In the genomic region with DNA sequence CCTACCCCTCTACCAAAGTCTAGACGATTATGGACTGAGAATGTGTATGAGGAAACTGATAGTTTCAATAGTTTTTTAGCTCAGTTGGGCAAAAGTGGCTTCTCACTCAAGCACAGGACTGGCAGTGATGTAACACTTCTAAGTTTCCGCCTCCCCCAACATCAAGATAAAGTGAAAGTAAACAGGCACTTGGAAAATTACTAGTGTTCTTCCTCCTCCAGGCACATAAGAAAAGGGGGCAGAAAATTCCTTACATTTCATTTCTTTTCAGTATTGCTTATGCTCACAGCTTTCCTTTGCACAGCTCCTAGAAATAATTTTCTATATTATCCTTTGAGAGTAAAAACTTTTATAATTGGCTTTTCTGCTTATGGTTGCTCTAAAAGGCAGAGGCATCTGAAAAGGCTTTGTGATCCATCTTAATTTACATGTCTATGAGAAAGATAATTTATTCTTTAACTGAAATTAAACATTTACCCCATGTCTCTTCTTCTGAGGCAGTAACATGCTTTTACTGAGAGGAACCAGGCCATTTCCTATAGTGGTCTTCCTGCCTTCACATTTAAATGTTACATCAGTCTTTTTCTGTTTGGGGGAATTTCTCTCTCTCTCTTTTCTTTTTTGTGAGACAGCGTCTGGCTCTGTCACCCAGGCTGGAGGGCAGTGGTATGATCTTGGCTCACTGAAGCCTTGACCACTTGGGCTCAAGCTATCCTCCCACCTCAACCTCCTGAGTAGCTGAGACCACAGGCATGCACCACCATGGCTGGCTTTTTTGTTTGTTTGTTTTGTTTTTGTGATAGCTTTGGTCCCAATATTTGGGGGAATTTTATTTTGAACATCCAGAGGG, we compare ENCODE assay signal across 7 cellular contexts.
DNase-seq lines count a peak whose midpoint lies in the region; ATAC-seq and TF ChIP-seq lines count a peak whose summit lies in the region.

No MANE protein-coding gene starts in this region.

- peak; percentile 39; the same call in 1 of the 2 replicates for TF ChIP-seq POLR2A in IMR-90 (IDR thresholded peaks at IDR 0.05; ENCODE audit: low read depth, low read length)
- TF ChIP-seq POLR2A in suprapubic skin (IDR thresholded peaks at IDR 0.05): no peak

- H4K91ac ChIP-seq in IMR-90 (ENCODE audit: insufficient read depth, low read depth, low read length): peak overlapping the region; percentile 80; the same call in 1 of the 2 replicates

- ATAC-seq in GM21723 (IDR thresholded peaks at IDR 0.05; ENCODE audit: unreplicated experiment) (peak; percentile 87), IMR-90 (ENCODE audit: low read depth) (peak; percentile 76), lower lobe of right lung (peak; percentile 84 to 92)

- no CpG with 5 or more reads among the region's 3 CpGs for WGBS in IMR-90 (ENCODE audit: extremely low coverage in 2 of 2, insufficient read length in 1 of 2), 2 experiments
- WGBS in suprapubic skin: 7% methylated on average over 3 of the region's 3 CpGs

- peaks cover 3 to 7% of the 10 kb centered on the region in 2 experiments; a peak in 1 of 4 replicates for H3K79me1 ChIP-seq in IMR-90 (ENCODE audit: low read depth in 1 of 2, low read length in 2 of 2)

- peaks cover 7% of the 10 kb centered on the region for H3K4me1 ChIP-seq in IMR-90 (ENCODE audit: control insufficient read depth, insufficient read depth, low read length)
- peaks cover 32% of the 10 kb centered on the region for H3K4me1 ChIP-seq in lower lobe of right lung
- peaks cover 28% of the 10 kb centered on the region for H3K4me1 ChIP-seq in suprapubic skin

- in situ Hi-C loops in IMR-90 (cut with MboI; ENCODE audit: low sequenced_read_pairs): no loop called here

- CTCF ChIA-PET in IMR-90 (lab: Yijun Ruan, JAX): interaction anchor here (1.2 kb wide), 1 partner anchor 66 kb away, joined by 3 read pairs; no protein-coding TSS in a partner anchor

- H3K27me3 Mint-ChIP-seq in T-helper 1 cell treated with Interleukin-12 subunit alpha and Interleukin-12 subunit beta and Interleukin-4 antibody, amounts not matched to agents 30 μg/mL and 1 μg/mL, for 36 hours (ENCODE audit: low read depth): no peaks in the 10 kb centered on the region

- peak overlapping the region; percentile 81; the same call in 1 of the 2 replicates for H3K23ac ChIP-seq in IMR-90 (ENCODE audit: low read depth, low read length)

- DNase-seq in IMR-90 (peak; percentile 85), coronary artery (ENCODE audit: low spot score) (no peak), lower lobe of right lung (no peak), suprapubic skin (ENCODE audit: low spot score in 2 of 2) (no peak)

- TF ChIP-seq CTCF in IMR-90 (conservative IDR thresholded peaks at IDR 0.05; ENCODE audit: low read depth, low read length) (no peak), coronary artery (IDR thresholded peaks at IDR 0.05) (no peak), lower lobe of right lung (IDR thresholded peaks at IDR 0.05) (no peak), suprapubic skin (IDR thresholded peaks at IDR 0.05) (no peak)

- BruUV-seq in IMR-90 (replicated peaks; lab: Mats Ljungman, UMichigan): no TSS peak

- H2BK120ac ChIP-seq in IMR-90 (ENCODE audit: low read depth, low read length): peak overlapping the region; percentile 87

- H3K18ac ChIP-seq in IMR-90 (ENCODE audit: low read depth, low read length): peak overlapping the region; percentile 99

- peak overlapping the region; percentile 76 for H3K14ac ChIP-seq in IMR-90 (replicated peaks; ENCODE audit: low read depth, low read length)

- TF ChIP-seq EP300 in suprapubic skin (IDR thresholded peaks at IDR 0.05): no peak

- peak overlapping the region; percentile 58; the same call in 2 of the 3 replicates for H2BK15ac ChIP-seq in IMR-90 (ENCODE audit: low read depth, low read length)

- POLR2A ChIA-PET in IMR-90 (lab: Charles Lee; ENCODE audit: unreplicated experiment): interaction anchor here (0.8 to 2.3 kb wide), 3 partner anchors 65 to 72 kb away, joined by 4 to 18 read pairs (median 4); a partner anchor contains a TSS

- H4K5ac ChIP-seq in IMR-90 (ENCODE audit: low read depth, low read length): peak overlapping the region; percentile 90

- peak overlapping the region; percentile 78 for H3K4me3 Mint-ChIP-seq in T-helper 1 cell treated with Interleukin-12 subunit alpha and Interleukin-12 subunit beta and Interleukin-4 antibody, amounts not matched to agents 30 μg/mL and 1 μg/mL, for 36 hours

- H3K36me3 Mint-ChIP-seq in T-helper 1 cell treated with Interleukin-12 subunit alpha and Interleukin-12 subunit beta and Interleukin-4 antibody, amounts not matched to agents 30 μg/mL and 1 μg/mL, for 36 hours (ENCODE audit: low read depth): peaks cover 2% of the 10 kb centered on the region

- no peak overlapping the region for H2AK9ac ChIP-seq in IMR-90 (replicated peaks; ENCODE audit: low read depth, low read length, poor library complexity)

- peak overlapping the region; percentile 88 for H3K4me2 ChIP-seq in IMR-90 (ENCODE audit: low read depth, low read length)

- H3K4me3 ChIP-seq in GM08714 (ENCODE audit: low read length) (peak overlapping the region; percentile 38), IMR-90 (ENCODE audit: insufficient read depth, low read depth, low read length) (peak overlapping the region; percentile 29; the same call in 1 of the 2 replicates), coronary artery (peak overlapping the region; percentile 48), lower lobe of right lung (peak overlapping the region; percentile 40), suprapubic skin (peak overlapping the region; percentile 38)

- H3K9ac ChIP-seq in IMR-90 (ENCODE audit: low read depth, low read length): peak overlapping the region; percentile 82

- dilution Hi-C loops in IMR-90 (cut with HindIII; ENCODE audit: low sequenced_read_pairs, unreplicated experiment): no loop called here

- no peaks in the 10 kb centered on the region for H4K20me1 ChIP-seq in IMR-90 (ENCODE audit: insufficient read depth, low read length)

- peak overlapping the region; percentile 38; the same call in 1 of the 2 replicates for H2AK5ac ChIP-seq in IMR-90 (ENCODE audit: low read depth, low read length)

- H3K27me3 ChIP-seq in IMR-90 (ENCODE audit: control insufficient read depth, insufficient read depth, low read length) (no peaks in the 10 kb centered on the region), lower lobe of right lung (ENCODE audit: low read depth) (no peaks in the 10 kb centered on the region), suprapubic skin (no peaks in the 10 kb centered on the region)

- H2BK20ac ChIP-seq in IMR-90 (ENCODE audit: low read depth, low read length): peak overlapping the region; percentile 73

- H3K9me3 ChIP-seq in IMR-90 (ENCODE audit: control insufficient read depth, insufficient read depth, low read length) (no peaks in the 10 kb centered on the region), lower lobe of right lung (no peaks in the 10 kb centered on the region), suprapubic skin (no peaks in the 10 kb centered on the region)

- H3K27ac Mint-ChIP-seq in T-helper 1 cell treated with Interleukin-12 subunit alpha and Interleukin-12 subunit beta and Interleukin-4 antibody, amounts not matched to agents 30 μg/mL and 1 μg/mL, for 36 hours: peak overlapping the region; percentile 91

- H3K4ac ChIP-seq in IMR-90 (ENCODE audit: low read depth, low read length): peak overlapping the region; percentile 87

- no peaks in the 10 kb centered on the region for H3K9me3 Mint-ChIP-seq in T-helper 1 cell treated with Interleukin-12 subunit alpha and Interleukin-12 subunit beta and Interleukin-4 antibody, amounts not matched to agents 30 μg/mL and 1 μg/mL, for 36 hours

- H2AFZ ChIP-seq in IMR-90 (replicated peaks; ENCODE audit: low read length, poor library complexity): no peak overlapping the region

- H2BK5ac ChIP-seq in IMR-90 (ENCODE audit: low read depth, low read length, poor library complexity, severe bottlenecking): peak overlapping the region; percentile 97

- H3K36me3 ChIP-seq in IMR-90 (ENCODE audit: control insufficient read depth, insufficient read depth, low read length) (no peaks in the 10 kb centered on the region), lower lobe of right lung (no peaks in the 10 kb centered on the region), suprapubic skin (no peaks in the 10 kb centered on the region)

- no peak for TF ChIP-seq RAD21 in IMR-90 (IDR thresholded peaks at IDR 0.05; ENCODE audit: low read length)

- peak overlapping the region; percentile 68 to 80 for H4K8ac ChIP-seq in IMR-90 (ENCODE audit: low read depth in 2 of 2, low read length in 2 of 2)

- peaks cover 3% of the 10 kb centered on the region; the same call in 1 of the 2 replicates for H3K9me1 ChIP-seq in IMR-90 (ENCODE audit: insufficient read depth, low read length)

- H3K27ac ChIP-seq in IMR-90 (ENCODE audit: insufficient read depth, low read length) (peak overlapping the region; percentile 96), coronary artery (peak overlapping the region; percentile 81 to 90), lower lobe of right lung (peak overlapping the region; percentile 88), suprapubic skin (peak overlapping the region; percentile 91)

- H3K56ac ChIP-seq in IMR-90 (ENCODE audit: extremely low read depth, insufficient read depth, low read length): peak overlapping the region; percentile 88

- intact Hi-C loops in IMR-90 (cut with micrococcal nuclease): no loop called here
- intact Hi-C loops in lower lobe of right lung (cut with DNase I): no loop called here

- peaks cover 17% of the 10 kb centered on the region for H3K4me1 Mint-ChIP-seq in T-helper 1 cell treated with Interleukin-12 subunit alpha and Interleukin-12 subunit beta and Interleukin-4 antibody, amounts not matched to agents 30 μg/mL and 1 μg/mL, for 36 hours (ENCODE audit: low read depth)

TF ChIP-seq in IMR-90, 13 proteins besides CTCF, POLR2A, EP300 and RAD21 (continues in another document):
- TF ChIP-seq SMC3 (IDR thresholded peaks at IDR 0.05; ENCODE audit: low read depth, low read length) (no peak), CEBPB (IDR thresholded peaks at IDR 0.05; ENCODE audit: low read depth, low read length) (peak; percentile 85), NFE2L2 (IDR thresholded peaks at IDR 0.05; ENCODE audit: low read depth, low read length) (no peak), MAZ (IDR thresholded peaks at IDR 0.05; ENCODE audit: borderline replicate concordance, low read depth, low read length) (no peak; the same call in 1 of the 2 replicates), FOS (IDR thresholded peaks at IDR 0.05; ENCODE audit: low read depth, low read length) (no peak)
- TF ChIP-seq, protein P1, sequence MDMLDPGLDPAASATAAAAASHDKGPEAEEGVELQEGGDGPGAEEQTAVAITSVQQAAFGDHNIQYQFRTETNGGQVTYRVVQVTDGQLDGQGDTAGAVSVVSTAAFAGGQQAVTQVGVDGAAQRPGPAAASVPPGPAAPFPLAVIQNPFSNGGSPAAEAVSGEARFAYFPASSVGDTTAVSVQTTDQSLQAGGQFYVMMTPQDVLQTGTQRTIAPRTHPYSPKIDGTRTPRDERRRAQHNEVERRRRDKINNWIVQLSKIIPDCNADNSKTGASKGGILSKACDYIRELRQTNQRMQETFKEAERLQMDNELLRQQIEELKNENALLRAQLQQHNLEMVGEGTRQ (IDR thresholded peaks at IDR 0.05; ENCODE audit: low read depth, low read length): no peak
